28 cellular contexts compared by ENCODE assay signal in the genomic region with DNA sequence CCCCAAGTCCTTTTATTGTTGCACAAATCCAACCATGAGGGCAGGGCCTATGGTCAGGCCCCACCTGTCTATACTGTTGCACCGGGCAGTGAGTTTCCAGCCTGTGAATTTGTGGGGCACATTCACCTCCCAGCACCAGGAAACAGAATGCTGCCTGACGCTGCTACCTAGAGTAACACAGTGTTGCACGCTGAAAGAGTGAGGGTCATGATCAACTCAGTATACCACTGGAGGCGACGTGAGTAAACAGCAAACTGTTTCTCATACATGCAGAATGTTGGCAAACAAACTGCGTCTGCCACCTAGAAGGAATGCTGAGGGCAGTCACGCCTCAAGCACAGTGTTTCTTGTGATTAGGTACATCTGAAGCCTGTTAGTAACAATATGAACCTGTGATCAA. TPM values are rescaled to one million over a fixed set of nuclear protein-coding genes. Genes with fewer than 3 reads are reported as not detected.
"Had no signal": no experiment of that assay in that cellular context is flagged by ENCODE, and none has a peak within 500 bp of the region (broad histone marks: within the 10 kb centered on the region; RNA-seq: fewer than 3 reads in every experiment).

No MANE protein-coding gene starts in this region.

- H3K4me3 ChIP-seq: colonic mucosa, dorsolateral prefrontal cortex, esophagus squamous epithelium, gastroesophageal sphincter, heart left ventricle, left lung, lung, smooth muscle cell had no signal

- H3K9me3 Mint-ChIP-seq: activated naive CD8-positive, alpha-beta T cell treated with anti-CD3 and anti-CD28 coated beads for 36 hours; activated T-cell treated with anti-CD3 and anti-CD28 coated beads, Interleukin-2, amount 50 U/mL, for 4 hours; activated T-helper 2 cell treated with anti-CD3 and anti-CD28 coated beads, Interferon-gamma antibody, Interleukin-2, Interleukin-4, amounts not matched to agents 10 μg/mL and 5 μg/mL and 100 μg/mL, durations not matched to agents 14 hours and 24 hours and 36 hours; T-helper 1 cell treated with Interleukin-12 subunit alpha and Interleukin-12 subunit beta and Interleukin-4 antibody, amounts not matched to agents 30 μg/mL and 1 μg/mL, for 36 hours had no signal

- H3K27me3 ChIP-seq: colonic mucosa, dorsolateral prefrontal cortex, left lung had no signal

- H3K27ac Mint-ChIP-seq: activated B cell treated with CpG ODN at 0.5 μM for 24 hours; activated CD8-positive, alpha-beta T cell treated with anti-CD3 and anti-CD28 coated beads, Interleukin-2, amount 10 ng/mL, durations not matched to agents 7 days and 5 days; activated naive CD8-positive, alpha-beta T cell treated with anti-CD3 and anti-CD28 coated beads for 36 hours; activated T-helper 2 cell treated with anti-CD3 and anti-CD28 coated beads, Interferon-gamma antibody, Interleukin-2, Interleukin-4, amounts not matched to agents 10 μg/mL and 5 μg/mL and 100 μg/mL, durations not matched to agents 14 hours and 24 hours and 36 hours; nephron progenitor cell; T-helper 1 cell treated with Interleukin-12 subunit alpha and Interleukin-12 subunit beta and Interleukin-4 antibody, amounts not matched to agents 30 μg/mL and 1 μg/mL, for 36 hours had no signal

- DNase-seq: activated B cell treated with CpG ODN at 0.5 μM for 24 hours; activated CD4-positive, alpha-beta T cell treated with anti-CD3 and anti-CD28 coated beads, Interleukin-2, amount 50 U/mL, for 1 hour; activated CD8-positive, alpha-beta T cell treated with anti-CD3 and anti-CD28 coated beads, Interleukin-2, amount 10 ng/mL, durations not matched to agents 7 days and 5 days; activated naive CD4-positive, alpha-beta T cell treated with Interleukin-2 at 50 U/mL for 16 hours; activated naive CD8-positive, alpha-beta T cell treated with anti-CD3 and anti-CD28 coated beads for 36 hours; activated T-cell treated with anti-CD3 and anti-CD28 coated beads, Interleukin-2, amount 50 U/mL, for 4 hours; colonic mucosa; esophagus squamous epithelium; heart left ventricle; islet precursor cell; left lung; nephron progenitor cell; nucleus accumbens; stimulated activated CD4-positive, alpha-beta T cell treated with anti-CD3 and anti-CD28 coated beads, Interleukin-15, amount 100 ng/mL, for 24 hours; stimulated activated CD4-positive, alpha-beta T cell treated with anti-CD3 and anti-CD28 coated beads, Interleukin-2, amount 100 ng/mL, for 48 hours; stimulated activated CD8-positive, alpha-beta memory T cell treated with anti-CD3 and anti-CD28 coated beads, Interleukin-4, amount 100 ng/mL, for 48 hours; stimulated activated naive CD4-positive, alpha-beta T cell; T1000 had no signal

- H3K27ac ChIP-seq: colonic mucosa, dorsolateral prefrontal cortex, esophagus squamous epithelium, gastroesophageal sphincter, heart left ventricle, left lung, parathyroid adenoma had no signal

- H3K4me1 ChIP-seq: colonic mucosa, esophagus squamous epithelium, gastroesophageal sphincter, heart left ventricle, left lung, parathyroid adenoma had no signal

- H3K36me3 Mint-ChIP-seq: activated naive CD8-positive, alpha-beta T cell treated with anti-CD3 and anti-CD28 coated beads for 36 hours had no signal

- H3K36me3 ChIP-seq: colonic mucosa had no signal

- H3K4me3 Mint-ChIP-seq: activated B cell treated with CpG ODN at 0.5 μM for 24 hours; activated CD8-positive, alpha-beta T cell treated with anti-CD3 and anti-CD28 coated beads, Interleukin-2, amount 10 ng/mL, durations not matched to agents 7 days and 5 days; activated naive CD8-positive, alpha-beta T cell treated with anti-CD3 and anti-CD28 coated beads for 36 hours; activated T-cell treated with anti-CD3 and anti-CD28 coated beads, Interleukin-2, amount 50 U/mL, for 4 hours; nephron progenitor cell; T-helper 1 cell treated with Interleukin-12 subunit alpha and Interleukin-12 subunit beta and Interleukin-4 antibody, amounts not matched to agents 30 μg/mL and 1 μg/mL, for 36 hours had no signal

- H3K4me1 Mint-ChIP-seq: activated B cell treated with CpG ODN at 0.5 μM for 24 hours; activated naive CD8-positive, alpha-beta T cell treated with anti-CD3 and anti-CD28 coated beads for 36 hours had no signal

- H3K9me3 ChIP-seq: colonic mucosa, esophagus squamous epithelium, gastroesophageal sphincter, heart left ventricle, left lung had no signal

- ATAC-seq: activated CD8-positive, alpha-beta T cell treated with anti-CD3 and anti-CD28 coated beads, Interleukin-2, amount 10 ng/mL, durations not matched to agents 7 days and 5 days; activated T-cell treated with anti-CD3 and anti-CD28 coated beads, Interleukin-2, amount 50 U/mL, for 4 hours; gastroesophageal sphincter; heart left ventricle; left lung; sciatic nerve had no signal

RNA-seq across cellular contexts. Expression of gene SMIM1, which starts 37.1 kb away (rescaled TPM):
- total RNA-seq: activated CD8-positive, alpha-beta T cell treated with anti-CD3 and anti-CD28 coated beads, Interleukin-2, amount 10 ng/mL, durations not matched to agents 7 days and 5 days; urinary bladder had no signal

RNA-seq across cellular contexts. Expression of gene CCDC27, which starts 57.4 kb away (rescaled TPM):
- total RNA-seq: activated B cell treated with CpG ODN at 0.5 μM for 24 hours; activated CD8-positive, alpha-beta T cell treated with anti-CD3 and anti-CD28 coated beads, Interleukin-2, amount 10 ng/mL, durations not matched to agents 7 days and 5 days; activated naive CD8-positive, alpha-beta T cell treated with anti-CD3 and anti-CD28 coated beads for 36 hours; activated T-cell treated with anti-CD3 and anti-CD28 coated beads, Interleukin-2, amount 50 U/mL, for 4 hours; activated T-helper 2 cell treated with anti-CD3 and anti-CD28 coated beads, Interferon-gamma antibody, Interleukin-2, Interleukin-4, amounts not matched to agents 10 μg/mL and 5 μg/mL and 100 μg/mL, durations not matched to agents 14 hours and 24 hours and 36 hours; astrocyte; colonic mucosa; esophagus squamous epithelium; gastroesophageal sphincter; heart left ventricle; left lung; lung; sciatic nerve; smooth muscle cell; urinary bladder had no signal
- polyA plus RNA-seq: heart left ventricle, lung, smooth muscle cell, urinary bladder had no signal
